1 cellular context compared by ENCODE assay signal in genomic region chr6:53317299-53317698, GRCh38.
TF ChIP-seq lines count a peak whose summit lies in the region.

No MANE protein-coding gene starts in this region.

TF ChIP-seq in K562, 482 proteins besides CTCF, POLR2A, EP300 and RAD21:
- TF ChIP-seq EHMT2 (IDR thresholded peaks at IDR 0.05) (0 out of 2 replicates have a peak, but pooled peaks have one; percentile 14), ZNF146 (CRISPR knock-in tag; IDR thresholded peaks at IDR 0.05; ENCODE audit: unreplicated experiment) (peak; percentile 81), SMARCA5 (IDR thresholded peaks at IDR 0.05) (0 out of 2 replicates have a peak, but pooled peaks have one; percentile 45)
